Comparison of ENCODE assay signal across 8 cellular contexts in genomic region chr1:38489844-38490270, GRCh38.
A peak's percentile ranks its signal among the peaks of the same experiment; 100 is the strongest.
DNase-seq lines count a peak whose midpoint lies in the region; TF ChIP-seq lines count a peak whose summit lies in the region.

No MANE protein-coding gene starts in this region.

- H3K4me1 ChIP-seq in hepatocyte (ENCODE audit: insufficient read depth) = no peaks in the 10 kb centered on the region

- no peak overlapping the region for H2AFZ ChIP-seq in hepatocyte

- no peaks in the 10 kb centered on the region for H3K36me3 ChIP-seq in hepatocyte (replicated peaks; ENCODE audit: insufficient read depth, low read depth)

- no peaks in the 10 kb centered on the region for H3K9me2 ChIP-seq in hepatocyte (replicated peaks; ENCODE audit: insufficient read depth)

- H3K4me2 ChIP-seq in hepatocyte = no peak overlapping the region

- H4K20me1 ChIP-seq in hepatocyte (ENCODE audit: insufficient read depth, poor library complexity, severe bottlenecking) = no peaks in the 10 kb centered on the region

- peak; percentile 4 for DNase-seq in NK-92 treated with Interleukin-12 subunit alpha and Interleukin-12 subunit beta, amount 100 ng/mL, for 24 hours (lab: John Stamatoyannopoulos, UW)
- DNase-seq in NK-92 (lab: John Stamatoyannopoulos, UW; ENCODE audit: unreplicated experiment) (no peak), NCI-H2029 treated with DMSO at 0.1 percent for 48 hours (lab: John Stamatoyannopoulos, UW) (peak; percentile 41), activated T-cell treated with anti-CD3 and anti-CD28 coated beads for 24 hours (ENCODE audit: low read depth) (peak; percentile 39), hepatocyte (ENCODE audit: low spot score) (peak; percentile 30), DMS79 (lab: John Stamatoyannopoulos, UW) (no peak), NCI-H2107 treated with DMSO at 0.1 percent for 48 hours (lab: John Stamatoyannopoulos, UW; ENCODE audit: unreplicated experiment) (no peak)
- DNase-seq in stimulated activated CD4-positive, alpha-beta T cell treated with anti-CD3 and anti-CD28 coated beads, TNF-alpha, amount 100 ng/mL, for 24 hours (ENCODE audit: low read depth in 3 of 3) = peak; percentile 5 to 59 (median 9)

- no peaks in the 10 kb centered on the region for H3K9me3 ChIP-seq in hepatocyte (ENCODE audit: low read depth)

- no peak overlapping the region for H3K27ac ChIP-seq in hepatocyte

- H3K4me3 ChIP-seq in hepatocyte = no peak overlapping the region

- peaks cover 23% of the 10 kb centered on the region for H3K27me3 ChIP-seq in hepatocyte

- 66% methylated on average over 6 of the region's 6 CpGs for WGBS in hepatocyte (ENCODE audit: low lambda C conversion rate, missing lambda C conversion rate)

- no peaks in the 10 kb centered on the region for H3K79me2 ChIP-seq in hepatocyte

- TF ChIP-seq CTCF in hepatocyte (IDR thresholded peaks at IDR 0.05; ENCODE audit: poor library complexity) = peak; percentile 41

Comparison
In these comparisons a context has a peak if more than half of its experiments do, and no peak if none do; other contexts are left out.
1. DNase-seq: peak in NK-92 treated with Interleukin-12 subunit alpha and Interleukin-12 subunit beta, amount 100 ng/mL, for 24 hours (single experiment), NCI-H2029 treated with DMSO at 0.1 percent for 48 hours (single experiment), activated T-cell treated with anti-CD3 and anti-CD28 coated beads for 24 hours (single experiment), hepatocyte (single experiment) and stimulated activated CD4-positive, alpha-beta T cell treated with anti-CD3 and anti-CD28 coated beads, TNF-alpha, amount 100 ng/mL, for 24 hours (3 of 3); none in NK-92 (single experiment), DMS79 (single experiment) and NCI-H2107 treated with DMSO at 0.1 percent for 48 hours (single experiment).